8 cellular contexts compared by ENCODE assay signal in genomic region chr16:72203401-72203800, GRCh38. TPM values are rescaled to one million over a fixed set of nuclear protein-coding genes. Genes with fewer than 3 reads are reported as not detected.
DNase-seq lines count a peak whose midpoint lies in the region; ATAC-seq, FAIRE-seq and TF ChIP-seq lines count a peak whose summit lies in the region.

No MANE protein-coding gene starts in this region.

- no peaks in the 10 kb centered on the region for H3K27me3 Mint-ChIP-seq in naive B cell

- TF ChIP-seq CTCF in GM13977 (IDR thresholded peaks at IDR 0.05; ENCODE audit: extremely low read depth, insufficient read depth, missing control alignments) (no peak), bronchial epithelial cell (IDR thresholded peaks at IDR 0.05; ENCODE audit: insufficient read depth, low read length, severe bottlenecking) (no peak), prostate gland (IDR thresholded peaks at IDR 0.05) (no peak)

- WGBS in prostate gland = 56% methylated on average over 6 of the region's 6 CpGs

- H3K4me3 ChIP-seq in MG63 (no peak overlapping the region), bronchial epithelial cell (ENCODE audit: low read depth, low read length) (no peak overlapping the region), prostate gland (no peak overlapping the region)

- intact Hi-C loops in prostate gland (cut with DNase I) = no loop called here

- no peaks in the 10 kb centered on the region for H3K9me3 Mint-ChIP-seq in naive B cell

- H3K4me1 ChIP-seq in prostate gland (replicated peaks) = peaks cover 9% of the 10 kb centered on the region

- H3K9me3 ChIP-seq in MG63 (no peaks in the 10 kb centered on the region), prostate gland (no peaks in the 10 kb centered on the region)

- ATAC-seq in GM21619 (IDR thresholded peaks at IDR 0.05; ENCODE audit: unreplicated experiment) (peak; percentile 79), naive B cell (ENCODE audit: low read depth in 2 of 2) (peak; percentile 83 to 86)

- peak overlapping the region in 7 of 8 donors; percentile 43 to 82 (median 70) for H3K4me3 Mint-ChIP-seq in naive B cell

- peak overlapping the region; percentile 25 to 90 (median 56) for H3K27ac Mint-ChIP-seq in naive B cell

- H3K36me3 ChIP-seq in MG63 = no peaks in the 10 kb centered on the region
- H3K36me3 ChIP-seq in bronchial epithelial cell (ENCODE audit: control insufficient read depth, insufficient read depth, low read length) = no peaks in the 10 kb centered on the region
- no peaks in the 10 kb centered on the region for H3K36me3 ChIP-seq in prostate gland

- no peak for FAIRE-seq in bronchial epithelial cell (lab: Jason Lieb, UNC)

- H3K4me1 Mint-ChIP-seq in naive B cell = peaks cover 18 to 21% (median 20%) of the 10 kb centered on the region in 3 donors

- H3K36me3 Mint-ChIP-seq in naive B cell = peaks cover 0 to 4% of the 10 kb centered on the region in 2 donors

- DNase-seq in GM13977 (ENCODE audit: low spot score) (peak; percentile 43), MG63 (peak; percentile 12), bronchial epithelial cell (ENCODE audit: low read depth) (peak; percentile 62), naive B cell (peak; percentile 21), prostate gland (ENCODE audit: low spot score) (no peak), NCI-H2196 (lab: John Stamatoyannopoulos, UW; ENCODE audit: unreplicated experiment) (no peak), HuH-7.5 (ENCODE audit: low spot score) (no peak)

- TF ChIP-seq POLR2A in prostate gland (IDR thresholded peaks at IDR 0.05) = no peak

- in situ Hi-C loops in GM13977 (cut with MboI; ENCODE audit: low pct_unique_long_range_greater_than_20kb, low sequenced_read_pairs, unreplicated experiment) = no loop called here

- H3K27me3 ChIP-seq in MG63 (no peaks in the 10 kb centered on the region), bronchial epithelial cell (ENCODE audit: control insufficient read depth, insufficient read depth, low read length) (no peaks in the 10 kb centered on the region), prostate gland (replicated peaks; ENCODE audit: insufficient read depth) (no peaks in the 10 kb centered on the region)

- H3K27ac ChIP-seq in prostate gland = no peak overlapping the region

RNA-seq across cellular contexts. Expression of gene PMFBP1, which starts 31.4 kb away (rescaled TPM):
- not detected in 2 replicates for total RNA-seq in MG63 (2014; rRNA removed; shearing (Covaris generic); ENCODE audit: low replicate concordance)
- total RNA-seq in bronchial epithelial cell (0.53 and 1.9 TPM in 2 replicates), prostate gland (1 to 10 TPM; 1.7 to 5.2 TPM)
- polyA plus RNA-seq in naive B cell (ENCODE audit: low read depth in 6 of 6) = 1 to 10 TPM in 1 of 6 donors, under 1 TPM in 1, not detected in 4; 0.23 to 1.3 TPM

Comparison
In these comparisons a context has a peak if more than half of its experiments do, and no peak if none do; other contexts are left out.
1. DNase-seq: peak in GM13977 (single experiment), MG63 (single experiment), bronchial epithelial cell (single experiment) and naive B cell (single experiment); none in prostate gland (single experiment), NCI-H2196 (single experiment) and HuH-7.5 (single experiment).